In the genomic region with DNA sequence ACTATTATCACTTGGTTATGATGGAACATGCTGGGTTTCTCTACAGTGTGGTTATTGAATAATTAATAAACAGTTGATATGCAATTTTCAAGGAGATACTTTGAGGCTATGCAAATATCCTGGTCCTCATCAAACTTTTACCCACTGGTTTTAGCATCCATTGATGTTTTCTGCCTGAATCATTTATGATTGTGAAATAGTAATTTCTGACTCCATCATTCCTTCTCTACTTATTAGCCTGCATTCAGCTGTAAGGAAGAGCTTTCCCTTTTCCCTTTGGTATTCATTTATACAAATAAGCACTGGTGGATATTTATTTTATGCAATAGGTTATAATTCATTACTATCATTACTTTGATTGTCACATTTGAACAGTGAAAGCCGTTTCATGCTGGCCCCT, we compare ENCODE assay signal across 19 cellular contexts. TPM values are rescaled to one million over a fixed set of nuclear protein-coding genes. Genes with fewer than 3 reads are reported as not detected.
DNase-seq lines count a peak whose midpoint lies in the region; ATAC-seq and TF ChIP-seq lines count a peak whose summit lies in the region.
"Had no signal": no experiment of that assay in that cellular context is flagged by ENCODE, and none has a peak within 500 bp of the region (broad histone marks: within the 10 kb centered on the region; RNA-seq: fewer than 3 reads in every experiment).

No MANE protein-coding gene starts in this region.

- H3K4me3 Mint-ChIP-seq in osteocyte (ENCODE audit: unreplicated experiment), result no peak overlapping the region

- intact Hi-C loops in left ventricle myocardium superior (cut with micrococcal nuclease), result no loop called here

- H3K4me1 ChIP-seq in fibroblast of lung (ENCODE audit: control insufficient read depth, extremely low read depth, insufficient read depth, low read length), result peaks cover 10% of the 10 kb centered on the region
- H3K4me1 ChIP-seq: BLaER1 treated with 17β-estradiol and CSF1 and Interleukin-3, amounts not matched to agents 10 nM and 100 nM had no signal

- DNase-seq in EL (peak; percentile 62), NCI-H226 (peak; percentile 28), fibroblast of lung (ENCODE audit: low read depth in 2 of 2) (peak; percentile 25 to 61), osteocyte (ENCODE audit: extremely low spot score, unreplicated experiment) (no peak), left ventricle myocardium superior (no peak), SK-N-DZ (ENCODE audit: low spot score) (no peak)
- DNase-seq: KG1, MG63, NCI-H1105 treated with DMSO at 0.1 percent for 48 hours, NCI-H187 treated with DMSO at 0.1 percent for 48 hours, NCI-H2171 treated with DMSO at 0.1 percent for 48 hours, NCI-H510A treated with DMSO at 0.1 percent for 48 hours had no signal

- ATAC-seq in left ventricle myocardium superior (no peak), GM18858 (IDR thresholded peaks at IDR 0.05; ENCODE audit: unreplicated experiment) (no peak)
- ATAC-seq: GM12878, Panc1, Right ventricle myocardium inferior, SK-N-SH treated with all-trans-retinoic acid at 6 μM for 48 hours had no signal

- H3K79me2 ChIP-seq in fibroblast of lung (ENCODE audit: control insufficient read depth, insufficient read depth, low read length), result no peaks in the 10 kb centered on the region

- no peak overlapping the region for H3K4me3 ChIP-seq in fibroblast of lung (replicated peaks in 1 of 4; ENCODE audit: control extremely low read depth in 1 of 4, insufficient read depth in 1 of 4, low read depth in 3 of 4, low read length in 4 of 4)
- H3K4me3 ChIP-seq: BLaER1 treated with 17β-estradiol and CSF1 and Interleukin-3, amounts not matched to agents 10 nM and 100 nM; GM12878; MG63 had no signal

- no peaks in the 10 kb centered on the region for H3K36me3 Mint-ChIP-seq in osteocyte (ENCODE audit: unreplicated experiment)

- peak overlapping the region; percentile 23 for H3K27ac Mint-ChIP-seq in osteocyte (ENCODE audit: unreplicated experiment)

- H3K27me3 Mint-ChIP-seq in osteocyte (ENCODE audit: unreplicated experiment), result no peaks in the 10 kb centered on the region

- H3K9me3 Mint-ChIP-seq in osteocyte (ENCODE audit: unreplicated experiment), result no peaks in the 10 kb centered on the region

- no peak for TF ChIP-seq CTCF in fibroblast of lung (conservative IDR thresholded peaks at IDR 0.05 in 1 of 2, IDR thresholded peaks at IDR 0.05 in 1 of 2; ENCODE audit: low read depth in 1 of 2, low read length in 2 of 2)
- TF ChIP-seq CTCF in osteocyte (IDR thresholded peaks at IDR 0.05), result no peak

- H3K9ac ChIP-seq in fibroblast of lung (ENCODE audit: insufficient read depth, low read length), result no peak overlapping the region
- H3K9ac ChIP-seq: BLaER1 treated with 17β-estradiol and CSF1 and Interleukin-3, amounts not matched to agents 10 nM and 100 nM had no signal

- no peak overlapping the region for H3K4me2 ChIP-seq in fibroblast of lung (ENCODE audit: extremely low read depth, insufficient read depth, low read length)
- H3K4me2 ChIP-seq: BLaER1 treated with 17β-estradiol and CSF1 and Interleukin-3, amounts not matched to agents 10 nM and 100 nM had no signal

- H3K36me3 ChIP-seq in fibroblast of lung (ENCODE audit: control insufficient read depth, insufficient read depth, low read length), result no peaks in the 10 kb centered on the region
- H3K36me3 ChIP-seq: BLaER1 treated with 17β-estradiol and CSF1 and Interleukin-3, amounts not matched to agents 10 nM and 100 nM; MG63 had no signal

- H3K27me3 ChIP-seq in fibroblast of lung (ENCODE audit: control insufficient read depth, insufficient read depth, low read length), result no peaks in the 10 kb centered on the region
- H3K27me3 ChIP-seq: BLaER1 treated with 17β-estradiol and CSF1 and Interleukin-3, amounts not matched to agents 10 nM and 100 nM; MG63 had no signal

- H3K9me3 ChIP-seq in fibroblast of lung (ENCODE audit: control insufficient read depth, insufficient read depth, low read depth, low read length), result no peaks in the 10 kb centered on the region
- H3K9me3 ChIP-seq: BLaER1 treated with 17β-estradiol and CSF1 and Interleukin-3, amounts not matched to agents 10 nM and 100 nM; MG63 had no signal

- no peaks in the 10 kb centered on the region for H4K20me1 ChIP-seq in fibroblast of lung (ENCODE audit: control insufficient read depth, extremely low read depth, insufficient read depth, low read length)
- H4K20me1 ChIP-seq: BLaER1 treated with 17β-estradiol and CSF1 and Interleukin-3, amounts not matched to agents 10 nM and 100 nM had no signal

- H3K27ac ChIP-seq in fibroblast of lung (ENCODE audit: insufficient read depth, low read length), result peak overlapping the region; percentile 18
- H3K27ac ChIP-seq: BLaER1 treated with 17β-estradiol and CSF1 and Interleukin-3, amounts not matched to agents 10 nM and 100 nM; HL-60 had no signal

- peaks cover 54% of the 10 kb centered on the region for H3K4me1 Mint-ChIP-seq in osteocyte (ENCODE audit: unreplicated experiment)

- H2AFZ ChIP-seq in fibroblast of lung (ENCODE audit: low read length), result no peak overlapping the region

RNA-seq across cellular contexts. Expression of a gene that starts 13.9 kb away (rescaled TPM):
- total RNA-seq in fibroblast of lung (6.2 and 18.5 TPM in 2 replicates), osteocyte (22.5 and 24.5 TPM in 2 replicates), left ventricle myocardium superior (26.6 TPM)
- 33.6 and 34.6 TPM in 2 replicates for polyA plus RNA-seq in fibroblast of lung
- 27.0 and 30.3 TPM in 2 replicates for polyA plus RNA-seq in fibroblast of lung (2012)
- 15.3 and 21.2 TPM in 2 replicates for polyA minus RNA-seq in fibroblast of lung (ENCODE audit: low replicate concordance)
- not detected in 2 replicates for polyA plus RNA-seq in SK-N-DZ (2014; cell fraction: cytosol; rRNA removed)
- polyA plus RNA-seq in SK-N-DZ (2014; cell fraction: nucleus; rRNA removed), result 0.02 TPM in 1 of 2 replicates, not detected in the other

RNA-seq across cellular contexts. Expression of a gene that starts 17.5 kb away (rescaled TPM):
- 5.6 and 8.2 TPM in 2 replicates for total RNA-seq in fibroblast of lung
- 4.8 and 10.9 TPM in 2 replicates for polyA plus RNA-seq in fibroblast of lung
- polyA plus RNA-seq in fibroblast of lung (2012), result 3.8 and 8.6 TPM in 2 replicates
- 0.31 and 0.33 TPM in 2 replicates for polyA minus RNA-seq in fibroblast of lung (ENCODE audit: low replicate concordance)
- total RNA-seq in osteocyte, result 10.5 and 13.2 TPM in 2 replicates
- 3.0 TPM for total RNA-seq in left ventricle myocardium superior
- polyA plus RNA-seq in SK-N-DZ (2014; cell fraction: cytosol; rRNA removed), result not detected in 2 replicates
- polyA plus RNA-seq in SK-N-DZ (2014; cell fraction: nucleus; rRNA removed), result not detected in 2 replicates

Comparison
In these comparisons a context has a peak if more than half of its experiments do, and no peak if none do; other contexts are left out.
1. DNase-seq: peak in EL (single experiment), NCI-H226 (single experiment) and fibroblast of lung (2 of 2); none in osteocyte (single experiment), left ventricle myocardium superior (single experiment) and SK-N-DZ (single experiment).